In genomic region chr6:28824793-28825731, GRCh38 we compare ENCODE assay signal across 11 cellular contexts.
DNase-seq lines count a peak whose midpoint lies in the region; ATAC-seq and TF ChIP-seq lines count a peak whose summit lies in the region.
"Had no signal": no experiment of that assay in that cellular context is flagged by ENCODE, and none has a peak within 500 bp of the region (broad histone marks: within the 10 kb centered on the region; RNA-seq: fewer than 3 reads in every experiment).

No MANE protein-coding gene starts in this region.

- H3K27ac ChIP-seq in RWPE2 (ENCODE audit: poor library complexity, severe bottlenecking) (no peak overlapping the region), iPS DF 6.9 (ENCODE audit: low read length) (no peak overlapping the region)
- H3K27ac ChIP-seq: BLaER1 treated with 17β-estradiol and CSF1 and Interleukin-3, amounts not matched to agents 10 nM and 100 nM had no signal

- H3K4me1 ChIP-seq in RWPE2 (ENCODE audit: insufficient read depth, poor library complexity, severe bottlenecking), result no peaks in the 10 kb centered on the region
- H3K4me1 ChIP-seq in iPS DF 6.9 (ENCODE audit: control insufficient read depth, insufficient read depth, low read length), result no peaks in the 10 kb centered on the region
- H3K4me1 ChIP-seq: BLaER1 treated with 17β-estradiol and CSF1 and Interleukin-3, amounts not matched to agents 10 nM and 100 nM had no signal

- DNase-seq in activated T-cell treated with anti-CD3 and anti-CD28 coated beads, Interleukin-2, amount 50 U/mL, for 72 hours, result no peak
- no peak for DNase-seq in activated T-cell treated with anti-CD3 and anti-CD28 coated beads for 4 hours
- no peak for DNase-seq in RWPE2 (ENCODE audit: low spot score)
- DNase-seq in iPS DF 6.9 (ENCODE audit: low read depth, low spot score), result no peak
- DNase-seq in stimulated activated naive B cell treated with anti-CD40 and anti-IgM and Interleukin-4, amounts not matched to agents 10 μg/mL and 1 μg/mL and 100 μg/mL, for 72 hours, result no peak
- DNase-seq in islet precursor cell, result no peak
- no peak for DNase-seq in AML-193 (lab: John Stamatoyannopoulos, UW)
- DNase-seq in COLO829 (ENCODE audit: low spot score), result no peak
- DNase-seq: NCI-H2081; stimulated activated CD4-positive, alpha-beta T cell treated with anti-CD3 and anti-CD28 coated beads, Interleukin-4, amount 100 ng/mL, for 1 hour had no signal

- H3K36me3 Mint-ChIP-seq in activated T-cell treated with anti-CD3 and anti-CD28 coated beads, Interleukin-2, amount 50 U/mL, for 72 hours (ENCODE audit: insufficient read depth in 2 of 2), result peaks cover 0 to 3% of the 10 kb centered on the region in 2 donors
- peaks cover 3 to 4% of the 10 kb centered on the region in 2 donors for H3K36me3 Mint-ChIP-seq in stimulated activated naive B cell treated with anti-CD40 and anti-IgM and Interleukin-4, amounts not matched to agents 10 μg/mL and 1 μg/mL and 100 μg/mL, for 72 hours

- no peak for ATAC-seq in activated T-cell treated with anti-CD3 and anti-CD28 coated beads, Interleukin-2, amount 50 U/mL, for 72 hours (replicated peaks in 1 of 2)
- peak; percentile 49; the same call in 2 of the 3 replicates for ATAC-seq in RWPE2 (ENCODE audit: low read depth)
- no peak for ATAC-seq in stimulated activated naive B cell treated with anti-CD40 and anti-IgM and Interleukin-4, amounts not matched to agents 10 μg/mL and 1 μg/mL and 100 μg/mL, for 72 hours (replicated peaks)

- peaks cover 89% of the 10 kb centered on the region for H3K27me3 Mint-ChIP-seq in activated T-cell treated with anti-CD3 and anti-CD28 coated beads, Interleukin-2, amount 50 U/mL, for 72 hours (ENCODE audit: low read depth)
- peaks cover 65 to 75% of the 10 kb centered on the region in 2 donors for H3K27me3 Mint-ChIP-seq in stimulated activated naive B cell treated with anti-CD40 and anti-IgM and Interleukin-4, amounts not matched to agents 10 μg/mL and 1 μg/mL and 100 μg/mL, for 72 hours

- H3K27me3 ChIP-seq in RWPE2 (ENCODE audit: insufficient read depth, poor library complexity, severe bottlenecking) (peaks cover 86% of the 10 kb centered on the region), iPS DF 6.9 (ENCODE audit: control insufficient read depth, insufficient read depth, low read length) (peaks cover 40% of the 10 kb centered on the region)

- H3K36me3 ChIP-seq in RWPE2 (ENCODE audit: low read depth) (no peaks in the 10 kb centered on the region), iPS DF 6.9 (ENCODE audit: control insufficient read depth, insufficient read depth, low read length) (no peaks in the 10 kb centered on the region)
- H3K36me3 ChIP-seq: BLaER1 treated with 17β-estradiol and CSF1 and Interleukin-3, amounts not matched to agents 10 nM and 100 nM had no signal

- H3K4me3 ChIP-seq in RWPE2 (ENCODE audit: severe bottlenecking), result no peak overlapping the region
- H3K4me3 ChIP-seq in iPS DF 6.9 (ENCODE audit: low read length), result peak overlapping the region; percentile 30; the same call in 1 of the 2 replicates
- H3K4me3 ChIP-seq: BLaER1 treated with 17β-estradiol and CSF1 and Interleukin-3, amounts not matched to agents 10 nM and 100 nM had no signal

- TF ChIP-seq CTCF in RWPE2 (IDR thresholded peaks at IDR 0.05; ENCODE audit: poor library complexity, severe bottlenecking), result no peak

- H3K9me3 ChIP-seq in RWPE2 (ENCODE audit: severe bottlenecking) (no peaks in the 10 kb centered on the region), iPS DF 6.9 (ENCODE audit: control insufficient read depth, insufficient read depth, low read length) (no peaks in the 10 kb centered on the region)

- WGBS in iPS DF 6.9 (ENCODE audit: insufficient coverage, insufficient read length), result no CpG with 5 or more reads among the region's 34 CpGs

- peak overlapping the region; percentile 35 to 68 for H3K4me3 Mint-ChIP-seq in activated T-cell treated with anti-CD3 and anti-CD28 coated beads, Interleukin-2, amount 50 U/mL, for 72 hours
- H3K4me3 Mint-ChIP-seq in stimulated activated naive B cell treated with anti-CD40 and anti-IgM and Interleukin-4, amounts not matched to agents 10 μg/mL and 1 μg/mL and 100 μg/mL, for 72 hours, result peak overlapping the region; percentile 24 to 37

- peaks cover 14% of the 10 kb centered on the region for H3K4me1 Mint-ChIP-seq in activated T-cell treated with anti-CD3 and anti-CD28 coated beads, Interleukin-2, amount 50 U/mL, for 72 hours (ENCODE audit: low read depth)
- peaks cover 8 to 13% of the 10 kb centered on the region in 2 donors for H3K4me1 Mint-ChIP-seq in stimulated activated naive B cell treated with anti-CD40 and anti-IgM and Interleukin-4, amounts not matched to agents 10 μg/mL and 1 μg/mL and 100 μg/mL, for 72 hours

- no peak overlapping the region for H3K27ac Mint-ChIP-seq in activated T-cell treated with anti-CD3 and anti-CD28 coated beads, Interleukin-2, amount 50 U/mL, for 72 hours
- peak overlapping the region; percentile 52 for H3K27ac Mint-ChIP-seq in stimulated activated naive B cell treated with anti-CD40 and anti-IgM and Interleukin-4, amounts not matched to agents 10 μg/mL and 1 μg/mL and 100 μg/mL, for 72 hours

- H3K9me3 Mint-ChIP-seq in activated T-cell treated with anti-CD3 and anti-CD28 coated beads, Interleukin-2, amount 50 U/mL, for 72 hours, result peaks cover 0 to 3% of the 10 kb centered on the region in 2 donors
- peaks cover 3 to 7% of the 10 kb centered on the region in 2 donors for H3K9me3 Mint-ChIP-seq in stimulated activated naive B cell treated with anti-CD40 and anti-IgM and Interleukin-4, amounts not matched to agents 10 μg/mL and 1 μg/mL and 100 μg/mL, for 72 hours
